8 cellular contexts compared by ENCODE assay signal in the genomic region with DNA sequence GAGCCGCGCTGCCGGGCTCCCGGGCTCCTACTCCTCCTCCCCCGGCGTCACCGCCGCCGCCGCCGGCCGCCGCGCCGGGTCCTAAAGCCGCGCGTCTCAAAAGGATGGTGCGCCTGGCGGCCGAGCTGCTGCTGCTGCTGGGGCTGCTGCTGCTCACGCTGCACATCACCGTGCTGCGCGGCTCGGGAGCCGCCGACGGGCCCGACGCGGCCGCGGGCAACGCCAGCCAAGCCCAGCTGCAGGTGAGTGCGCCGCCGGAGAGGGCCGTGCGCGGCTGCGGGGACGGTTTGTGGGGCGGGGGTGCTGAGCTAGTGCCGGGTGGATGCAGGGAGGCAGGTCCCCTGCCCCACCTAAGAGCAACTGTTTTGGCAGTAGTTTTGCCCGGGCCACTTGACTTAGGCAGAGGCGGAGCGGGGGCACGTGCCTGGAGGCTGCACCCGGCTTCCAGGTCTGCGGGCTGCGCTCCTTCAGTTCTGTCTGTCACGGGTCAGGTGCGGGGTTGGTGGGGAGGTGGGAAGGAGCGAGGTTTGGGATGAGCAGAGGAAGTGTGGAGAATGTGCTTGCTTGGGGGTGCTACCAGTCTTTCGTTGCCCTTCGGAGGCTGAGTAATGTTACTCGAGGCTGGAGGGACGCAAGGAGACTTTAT. TPM values are rescaled to one million over a fixed set of nuclear protein-coding genes. Genes with fewer than 3 reads are reported as not detected.
DNase-seq lines count a peak whose midpoint lies in the region; ATAC-seq and TF ChIP-seq lines count a peak whose summit lies in the region.

No MANE protein-coding gene starts in this region.

- no peak overlapping the region for H3K9ac ChIP-seq in iPS-20b (ENCODE audit: low read depth, low read length)

- H3K4me3 Mint-ChIP-seq in T-helper 2 cell treated with Interferon-gamma antibody and Interleukin-4, amounts not matched to agents 5 μg/mL and 100 μg/mL, for 36 hours, result peak overlapping the region; percentile 86

- H3K36me3 Mint-ChIP-seq in T-helper 2 cell treated with Interferon-gamma antibody and Interleukin-4, amounts not matched to agents 5 μg/mL and 100 μg/mL, for 36 hours (ENCODE audit: low read depth), result peaks cover 7% of the 10 kb centered on the region

- peaks cover 54% of the 10 kb centered on the region for H3K27me3 Mint-ChIP-seq in T-helper 2 cell treated with Interferon-gamma antibody and Interleukin-4, amounts not matched to agents 5 μg/mL and 100 μg/mL, for 36 hours (ENCODE audit: low read depth)

- peak overlapping the region; percentile 78 for H3K27ac Mint-ChIP-seq in T-helper 2 cell treated with Interferon-gamma antibody and Interleukin-4, amounts not matched to agents 5 μg/mL and 100 μg/mL, for 36 hours

- H3K4me1 ChIP-seq in body of pancreas (peaks cover 25% of the 10 kb centered on the region), iPS-20b (ENCODE audit: insufficient read depth, low read length) (peaks cover 8% of the 10 kb centered on the region; the same call in 1 of the 2 replicates)

- DNase-seq in Daoy (ENCODE audit: low read depth) (peak; percentile 81), body of pancreas (peak; percentile 61 to 75 (median 68))
- peak; percentile 49 for DNase-seq in Jurkat, Clone E6-1 (ENCODE audit: low read depth, low spot score)
- peak; percentile 74 for DNase-seq in T-helper 2 cell treated with Interferon-gamma antibody and Interleukin-4, amounts not matched to agents 5 μg/mL and 100 μg/mL, for 36 hours (ENCODE audit: low spot score)

- peaks cover 5% of the 10 kb centered on the region for H3K9me3 Mint-ChIP-seq in T-helper 2 cell treated with Interferon-gamma antibody and Interleukin-4, amounts not matched to agents 5 μg/mL and 100 μg/mL, for 36 hours

- peak overlapping the region; percentile 38 for H3K4me3 ChIP-seq in Jurkat, Clone E6-1 (ENCODE audit: low read length)
- peak overlapping the region in 1 of 2 donors; percentile 23 for H3K4me3 ChIP-seq in body of pancreas
- peak overlapping the region; percentile 81 for H3K4me3 ChIP-seq in iPS-20b (ENCODE audit: low read length)
- H3K4me3 ChIP-seq in skin epidermis, result peak overlapping the region; percentile 31 to 62 (median 40)

- ATAC-seq in GM21576 (IDR thresholded peaks at IDR 0.05; ENCODE audit: unreplicated experiment) (peak; percentile 82), body of pancreas (peak; percentile 73), HG03439 (IDR thresholded peaks at IDR 0.05; ENCODE audit: unreplicated experiment) (no peak)

- H3K36me3 ChIP-seq in body of pancreas (replicated peaks in 1 of 2; ENCODE audit: insufficient read depth in 1 of 2, low read depth in 2 of 2), result no peaks in the 10 kb centered on the region
- no peaks in the 10 kb centered on the region for H3K36me3 ChIP-seq in iPS-20b (ENCODE audit: insufficient read depth, low read depth, low read length)

- peak in 1 of 7 experiments; percentile 31 for TF ChIP-seq CTCF in body of pancreas (IDR thresholded peaks at IDR 0.05)

- no peak overlapping the region for H3K27ac ChIP-seq in body of pancreas
- H3K27ac ChIP-seq in iPS-20b (ENCODE audit: low read length), result no peak overlapping the region
- H3K27ac ChIP-seq in skin epidermis, result peak overlapping the region in 5 of 21 experiments; percentile 4 to 72 (median 49)

- TF ChIP-seq POLR2A in body of pancreas (IDR thresholded peaks at IDR 0.05), result peak in 1 of 3 donors; percentile 7

- peaks cover 10% of the 10 kb centered on the region for H3K4me1 Mint-ChIP-seq in T-helper 2 cell treated with Interferon-gamma antibody and Interleukin-4, amounts not matched to agents 5 μg/mL and 100 μg/mL, for 36 hours (ENCODE audit: low read depth)

- WGBS in body of pancreas, 2 donors, result 2 to 7% methylated on average over 14 to 57 of the region's 59 CpGs

- intact Hi-C loops in body of pancreas (cut with DNase I), result no loop called here

- H3K27me3 ChIP-seq in body of pancreas, result no peaks in the 10 kb centered on the region
- peaks cover 71% of the 10 kb centered on the region for H3K27me3 ChIP-seq in iPS-20b (ENCODE audit: insufficient read depth, low read length)

- H3K9me3 ChIP-seq in body of pancreas (peaks cover 0 to 6% (median 0%) of the 10 kb centered on the region in 3 donors), iPS-20b (ENCODE audit: insufficient read depth, low read depth, low read length) (peaks cover 4% of the 10 kb centered on the region; the same call in 1 of the 2 replicates)

RNA-seq across cellular contexts. Expression of gene ISM1, which starts 0.7 kb away (rescaled TPM):
- 0.46 and 1.1 TPM in 2 replicates for total RNA-seq in Daoy (2014; rRNA removed; shearing (Covaris generic))
- polyA plus RNA-seq in Jurkat, Clone E6-1 (2012; ENCODE audit: insufficient read depth, insufficient read length), result 2.1 TPM
- 1 to 10 TPM; 2.6 to 3.1 TPM for total RNA-seq in body of pancreas
